ENCODE assay signal across 8 cellular contexts in the genomic region with DNA sequence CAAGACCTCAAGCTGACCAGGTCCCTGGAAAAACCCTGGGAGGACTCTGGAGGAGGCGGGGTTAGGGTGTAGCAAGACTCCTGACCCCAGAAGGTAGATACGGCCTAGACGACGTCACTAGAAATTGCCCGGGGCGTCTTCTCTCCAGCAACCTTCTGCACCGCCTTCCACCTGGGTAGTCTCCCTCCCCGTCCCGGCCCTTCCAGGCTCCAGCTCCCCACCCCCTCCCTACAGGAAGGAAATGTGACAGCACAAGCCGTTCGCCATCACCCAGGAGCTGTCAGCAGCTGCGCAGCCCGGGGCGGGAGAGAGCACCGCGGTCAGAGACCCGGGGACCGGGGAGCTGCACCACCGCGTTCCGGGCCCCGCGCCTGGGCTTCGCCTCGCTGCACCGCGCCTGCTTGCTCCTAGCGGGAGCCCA. TPM values are rescaled to one million over a fixed set of nuclear protein-coding genes. Genes with fewer than 3 reads are reported as not detected.
DNase-seq lines count a peak whose midpoint lies in the region; ATAC-seq and TF ChIP-seq lines count a peak whose summit lies in the region.

No MANE protein-coding gene starts in this region.

- DNase-seq in Caco-2 (peak; percentile 68 to 83), NCI-H2029 (lab: John Stamatoyannopoulos, UW) (peak; percentile 52), endothelial cell (ENCODE audit: low spot score) (peak; percentile 44), mesothelial cell of epicardium (ENCODE audit: low spot score in 2 of 2, unreplicated experiment in 2 of 2) (no peak), SW 1271 (lab: John Stamatoyannopoulos, UW) (no peak)
- DNase-seq in activated CD4-positive, CD25-positive, alpha-beta regulatory T cell (lab: John Stamatoyannopoulos, UW): no peak
- no peak for DNase-seq in CD8-positive, alpha-beta T cell

- no peaks in the 10 kb centered on the region for H3K36me3 ChIP-seq in Caco-2 (ENCODE audit: control insufficient read depth, insufficient read depth, low read length)
- no peaks in the 10 kb centered on the region for H3K36me3 ChIP-seq in CD8-positive, alpha-beta T cell (ENCODE audit: insufficient read depth, low read length)

- no peaks in the 10 kb centered on the region for H3K9me3 Mint-ChIP-seq in Caco-2 (ENCODE audit: unreplicated experiment)
- no peaks in the 10 kb centered on the region for H3K9me3 Mint-ChIP-seq in endothelial cell (ENCODE audit: unreplicated experiment)
- no peaks in the 10 kb centered on the region for H3K9me3 Mint-ChIP-seq in mesothelial cell of epicardium
- H3K9me3 Mint-ChIP-seq in CD8-positive, alpha-beta T cell: no peaks in the 10 kb centered on the region

- H3K36me3 Mint-ChIP-seq in Caco-2 (ENCODE audit: insufficient read depth, unreplicated experiment) (no peaks in the 10 kb centered on the region), endothelial cell (ENCODE audit: low read depth, unreplicated experiment) (peaks cover 7% of the 10 kb centered on the region), mesothelial cell of epicardium (no peaks in the 10 kb centered on the region)
- no peaks in the 10 kb centered on the region for H3K36me3 Mint-ChIP-seq in CD8-positive, alpha-beta T cell

- CTCF ChIA-PET in Caco-2 (lab: Charles Lee): interaction anchor here (0.6 kb wide), 1 partner anchor 23 kb away, joined by 5 read pairs; no protein-coding TSS in a partner anchor
- CTCF ChIA-PET in CD8-positive, alpha-beta T cell (lab: Charles Lee): no interaction called here

- intact Hi-C loops in Caco-2 (cut with micrococcal nuclease; ENCODE audit: unreplicated experiment): loop anchor here (5.0 kb wide), 1 partner anchor 120 kb away; no protein-coding TSS in a partner anchor
- intact Hi-C loops in CD8-positive, alpha-beta T cell (cut with DNase I, micrococcal nuclease): no loop called here

- H3K27me3 Mint-ChIP-seq in Caco-2 (ENCODE audit: insufficient read depth, unreplicated experiment): peaks cover 4% of the 10 kb centered on the region
- peaks cover 18% of the 10 kb centered on the region for H3K27me3 Mint-ChIP-seq in endothelial cell (ENCODE audit: unreplicated experiment)
- peaks cover 34% of the 10 kb centered on the region for H3K27me3 Mint-ChIP-seq in mesothelial cell of epicardium (ENCODE audit: low read depth)
- H3K27me3 Mint-ChIP-seq in CD8-positive, alpha-beta T cell (ENCODE audit: low read depth): peaks cover 47% of the 10 kb centered on the region

- no peaks in the 10 kb centered on the region for H3K27me3 ChIP-seq in Caco-2 (replicated peaks; ENCODE audit: control insufficient read depth, insufficient read depth, low read length)
- peaks cover 16% of the 10 kb centered on the region for H3K27me3 ChIP-seq in CD8-positive, alpha-beta T cell (ENCODE audit: insufficient read depth, low read length)

- ATAC-seq in CD8-positive, alpha-beta T cell: no peak
- ATAC-seq in HG02840 (IDR thresholded peaks at IDR 0.05; ENCODE audit: low FRiP score, unreplicated experiment): no peak

- H3K4me1 Mint-ChIP-seq in Caco-2 (ENCODE audit: low read depth, unreplicated experiment) (peaks cover 10% of the 10 kb centered on the region), endothelial cell (ENCODE audit: unreplicated experiment) (peaks cover 14% of the 10 kb centered on the region), mesothelial cell of epicardium (peaks cover 19% of the 10 kb centered on the region)
- H3K4me1 Mint-ChIP-seq in CD8-positive, alpha-beta T cell (ENCODE audit: low read depth): peaks cover 15% of the 10 kb centered on the region

- POLR2A ChIA-PET in Caco-2 (lab: Charles Lee): interaction anchor here (0.6 kb wide), 2 partner anchors 42 to 155 kb away, joined by 4 to 15 read pairs; no protein-coding TSS in a partner anchor
- POLR2A ChIA-PET in CD8-positive, alpha-beta T cell (lab: Charles Lee): no interaction called here

- H3K27ac Mint-ChIP-seq in Caco-2 (ENCODE audit: unreplicated experiment) (no peak overlapping the region), endothelial cell (ENCODE audit: unreplicated experiment) (no peak overlapping the region), mesothelial cell of epicardium (no peak overlapping the region)
- H3K27ac Mint-ChIP-seq in CD8-positive, alpha-beta T cell: no peak overlapping the region

- H3K4me3 Mint-ChIP-seq in Caco-2 (ENCODE audit: unreplicated experiment) (peak overlapping the region; percentile 67), endothelial cell (ENCODE audit: unreplicated experiment) (peak overlapping the region; percentile 85), mesothelial cell of epicardium (peak overlapping the region; percentile 79)
- H3K4me3 Mint-ChIP-seq in CD8-positive, alpha-beta T cell: no peak overlapping the region

- TF ChIP-seq CTCF in Caco-2 (IDR thresholded peaks at IDR 0.05; ENCODE audit: insufficient read depth in 1 of 2, low read depth in 1 of 2, low read length in 1 of 2, severe bottlenecking in 1 of 2, unreplicated experiment in 1 of 2): no peak
- no peak for TF ChIP-seq CTCF in endothelial cell (IDR thresholded peaks at IDR 0.05; ENCODE audit: unreplicated experiment)
- no peak for TF ChIP-seq CTCF in mesothelial cell of epicardium (IDR thresholded peaks at IDR 0.05; ENCODE audit: unreplicated experiment)
- TF ChIP-seq CTCF in CD8-positive, alpha-beta T cell (IDR thresholded peaks at IDR 0.05): no peak

- H3K4me1 ChIP-seq in Caco-2: peaks cover 15% of the 10 kb centered on the region
- peaks cover 7% of the 10 kb centered on the region for H3K4me1 ChIP-seq in CD8-positive, alpha-beta T cell (ENCODE audit: insufficient read depth, low read length)

- peak overlapping the region; percentile 4; the same call in 1 of the 2 replicates for H3K4me3 ChIP-seq in Caco-2 (ENCODE audit: low read depth, low read length)
- no peak overlapping the region for H3K4me3 ChIP-seq in CD8-positive, alpha-beta T cell (ENCODE audit: low read depth, low read length)

- no peak overlapping the region for H3K27ac ChIP-seq in CD8-positive, alpha-beta T cell (ENCODE audit: low read depth, low read length)

- no TSS peak for BruUV-seq in Caco-2 (replicated peaks; lab: Mats Ljungman, UMichigan)

- H3K9me3 ChIP-seq in Caco-2: no peaks in the 10 kb centered on the region
- no peaks in the 10 kb centered on the region for H3K9me3 ChIP-seq in CD8-positive, alpha-beta T cell (ENCODE audit: low read length)

RNA-seq across cellular contexts. Expression of a gene that starts 20.0 kb away (rescaled TPM):
- total RNA-seq in Caco-2 (2022) (2.8 and 3.6 TPM in 2 replicates), endothelial cell (ENCODE audit: unreplicated experiment) (0.72 TPM), mesothelial cell of epicardium (7.4 to 8.2 TPM (median 8.1 TPM) in 3 replicates)
- total RNA-seq in CD8-positive, alpha-beta T cell: not detected

Comparison
In these comparisons a context has a peak if more than half of its experiments do, and no peak if none do; other contexts are left out.
1. DNase-seq: peak in Caco-2 (2 of 2), NCI-H2029 (single experiment) and endothelial cell (single experiment); none in mesothelial cell of epicardium (0 of 2), activated CD4-positive, CD25-positive, alpha-beta regulatory T cell (0 of 4), CD8-positive, alpha-beta T cell (0 of 7) and SW 1271 (0 of 2).